ENCODE assay signal across 12 cellular contexts in genomic region chr12:57892232-57892987, GRCh38. TPM values are rescaled to one million over a fixed set of nuclear protein-coding genes. Genes with fewer than 3 reads are reported as not detected.
A peak's percentile ranks its signal among the peaks of the same experiment; 100 is the strongest.
DNase-seq lines count a peak whose midpoint lies in the region; ATAC-seq and TF ChIP-seq lines count a peak whose summit lies in the region.
"Had no signal": no experiment of that assay in that cellular context is flagged by ENCODE, and none has a peak within 500 bp of the region (broad histone marks: within the 10 kb centered on the region; RNA-seq: fewer than 3 reads in every experiment).

No MANE protein-coding gene starts in this region.

- H3F3A ChIP-seq in DOHH2 (ENCODE audit: control insufficient read depth, insufficient read depth) (peaks cover 6% of the 10 kb centered on the region; the same call in 1 of the 2 replicates), smooth muscle cell (ENCODE audit: low read depth) (peaks cover 13% of the 10 kb centered on the region), MM.1S (ENCODE audit: insufficient read depth, low read length) (peaks cover 5% of the 10 kb centered on the region; the same call in 1 of the 2 replicates)

- H3K27me3 Mint-ChIP-seq in activated T-cell treated with anti-CD3 and anti-CD28 coated beads, Interleukin-2, amount 50 U/mL, for 4 hours (ENCODE audit: low read depth), result no peaks in the 10 kb centered on the region
- H3K27me3 Mint-ChIP-seq: activated B cell treated with CpG ODN at 0.5 μM for 24 hours had no signal

- WGBS in adrenal gland, 4 donors, result 68 to 82% (median 73%) methylated on average over 9 of the region's 9 CpGs
- WGBS in smooth muscle cell (ENCODE audit: low lambda C conversion rate), result 93% methylated on average over 9 of the region's 9 CpGs

- H3K4me1 Mint-ChIP-seq in activated T-cell treated with anti-CD3 and anti-CD28 coated beads, Interleukin-2, amount 50 U/mL, for 4 hours (ENCODE audit: low read depth), result peaks cover 44% of the 10 kb centered on the region

- no peak for TF ChIP-seq POLR2A in adrenal gland (IDR thresholded peaks at IDR 0.05)

- no peaks in the 10 kb centered on the region for H3K9me3 Mint-ChIP-seq in activated T-cell treated with anti-CD3 and anti-CD28 coated beads, Interleukin-2, amount 50 U/mL, for 4 hours
- H3K9me3 Mint-ChIP-seq: activated B cell treated with CpG ODN at 0.5 μM for 24 hours, IgD-negative memory B cell had no signal

- TF ChIP-seq CTCF in DOHH2 (IDR thresholded peaks at IDR 0.05; ENCODE audit: low read depth, low read length, poor library complexity, severe bottlenecking), result no peak
- no peak for TF ChIP-seq CTCF in adrenal gland (IDR thresholded peaks at IDR 0.05)
- no peak for TF ChIP-seq CTCF in smooth muscle cell (IDR thresholded peaks at IDR 0.05; ENCODE audit: borderline replicate concordance, insufficient read depth, poor library complexity, severe bottlenecking)
- no peak for TF ChIP-seq CTCF in MM.1S (IDR thresholded peaks at IDR 0.05; ENCODE audit: low read length)

- H4K20me1 ChIP-seq in DOHH2 (ENCODE audit: control insufficient read depth, insufficient read depth, low read depth, low read length), result no peaks in the 10 kb centered on the region
- H4K20me1 ChIP-seq in smooth muscle cell (ENCODE audit: low read depth), result no peaks in the 10 kb centered on the region
- H4K20me1 ChIP-seq in MM.1S (ENCODE audit: insufficient read depth, low read length), result no peaks in the 10 kb centered on the region

- ATAC-seq in left colon, result peak; percentile 42
- no peak for ATAC-seq in activated T-cell treated with anti-CD3 and anti-CD28 coated beads, Interleukin-2, amount 50 U/mL, for 4 hours

- DNase-seq in adrenal gland (no peak), left colon (peak in 1 of 2 donors; percentile 59), smooth muscle cell (lab: John Stamatoyannopoulos, UW; ENCODE audit: unreplicated experiment) (no peak), HK-2 (ENCODE audit: unreplicated experiment) (no peak), MM.1S (no peak), NCI-H1694 treated with DMSO at 0.1 percent for 48 hours (lab: John Stamatoyannopoulos, UW) (no peak)
- DNase-seq in activated T-cell treated with anti-CD3 and anti-CD28 coated beads, Interleukin-2, amount 50 U/mL, for 4 hours, result no peak
- DNase-seq: activated B cell treated with CpG ODN at 0.5 μM for 24 hours, AML-193, NCI-H187 had no signal

- no peak overlapping the region for H2AFZ ChIP-seq in smooth muscle cell (ENCODE audit: low read depth)
- no peak overlapping the region for H2AFZ ChIP-seq in MM.1S (ENCODE audit: low read length)

- H3K9me2 ChIP-seq in DOHH2 (replicated peaks; ENCODE audit: control insufficient read depth, low read length) (no peaks in the 10 kb centered on the region), MM.1S (replicated peaks; ENCODE audit: insufficient read depth, low read length) (no peaks in the 10 kb centered on the region)

- peak overlapping the region; percentile 44 for H3K4me2 ChIP-seq in DOHH2 (ENCODE audit: low read length)
- peak overlapping the region; percentile 73 for H3K4me2 ChIP-seq in smooth muscle cell
- no peak overlapping the region for H3K4me2 ChIP-seq in MM.1S (ENCODE audit: low read depth, low read length)

- H3K4me3 ChIP-seq in DOHH2 (ENCODE audit: low read length), result no peak overlapping the region
- H3K4me3 ChIP-seq in adrenal gland, result no peak overlapping the region
- no peak overlapping the region for H3K4me3 ChIP-seq in smooth muscle cell
- no peak overlapping the region for H3K4me3 ChIP-seq in MM.1S (ENCODE audit: low read length)

- H3K79me2 ChIP-seq in DOHH2 (ENCODE audit: control insufficient read depth, low read length), result no peaks in the 10 kb centered on the region
- no peaks in the 10 kb centered on the region for H3K79me2 ChIP-seq in smooth muscle cell (ENCODE audit: low read depth)
- no peaks in the 10 kb centered on the region for H3K79me2 ChIP-seq in MM.1S (ENCODE audit: low read length)

- no peak overlapping the region for H3K4me3 Mint-ChIP-seq in activated T-cell treated with anti-CD3 and anti-CD28 coated beads, Interleukin-2, amount 50 U/mL, for 4 hours
- H3K4me3 Mint-ChIP-seq: activated B cell treated with CpG ODN at 0.5 μM for 24 hours had no signal

- no peak overlapping the region for H3K27ac ChIP-seq in DOHH2 (ENCODE audit: low read depth, low read length)
- H3K27ac ChIP-seq in adrenal gland, result peak overlapping the region in 3 of 5 donors; percentile 67 to 97 (median 76)
- H3K27ac ChIP-seq in smooth muscle cell (ENCODE audit: low read depth), result peak overlapping the region; percentile 95
- H3K27ac ChIP-seq in MM.1S (ENCODE audit: low read length), result no peak overlapping the region

- H3K36me3 Mint-ChIP-seq in activated T-cell treated with anti-CD3 and anti-CD28 coated beads, Interleukin-2, amount 50 U/mL, for 4 hours (ENCODE audit: insufficient read depth), result no peaks in the 10 kb centered on the region

- intact Hi-C loops in adrenal gland (cut with DNase I), result no loop called here
- intact Hi-C loops in left colon (cut with DNase I, micrococcal nuclease), result no loop called here

- H3K9ac ChIP-seq in smooth muscle cell (ENCODE audit: low read depth) (no peak overlapping the region), MM.1S (ENCODE audit: low read length) (no peak overlapping the region)

- peaks cover 25% of the 10 kb centered on the region for H3K27me3 ChIP-seq in DOHH2 (ENCODE audit: control insufficient read depth, low read length)
- no peaks in the 10 kb centered on the region for H3K27me3 ChIP-seq in adrenal gland
- no peaks in the 10 kb centered on the region for H3K27me3 ChIP-seq in smooth muscle cell (ENCODE audit: low read depth)
- no peaks in the 10 kb centered on the region for H3K27me3 ChIP-seq in MM.1S (replicated peaks; ENCODE audit: insufficient read depth, low read length)

- H3K4me1 ChIP-seq in DOHH2 (ENCODE audit: control insufficient read depth, low read length) (peaks cover 62% of the 10 kb centered on the region), adrenal gland (replicated peaks in 1 of 2) (peaks cover 57 to 96% of the 10 kb centered on the region in 2 donors), smooth muscle cell (ENCODE audit: low read depth) (peaks cover 57% of the 10 kb centered on the region), MM.1S (ENCODE audit: low read length) (peaks cover 33% of the 10 kb centered on the region)

- H3K9me3 ChIP-seq in DOHH2 (ENCODE audit: control insufficient read depth, insufficient read depth, low read length) (no peaks in the 10 kb centered on the region), adrenal gland (replicated peaks in 1 of 3) (no peaks in the 10 kb centered on the region), smooth muscle cell (replicated peaks; ENCODE audit: low read depth) (no peaks in the 10 kb centered on the region), MM.1S (replicated peaks; ENCODE audit: insufficient read depth, low read length) (no peaks in the 10 kb centered on the region)

- H3K36me3 ChIP-seq in DOHH2 (ENCODE audit: control insufficient read depth, low read length) (no peaks in the 10 kb centered on the region), adrenal gland (replicated peaks in 1 of 2) (no peaks in the 10 kb centered on the region), smooth muscle cell (ENCODE audit: low read depth) (no peaks in the 10 kb centered on the region), MM.1S (replicated peaks; ENCODE audit: insufficient read depth, low read length) (no peaks in the 10 kb centered on the region)

RNA-seq across cellular contexts. Expression of gene CTDSP2, which starts 45.9 kb away (rescaled TPM):
- total RNA-seq in adrenal gland (100 to 1,000 TPM in 7 of 8 donors, 10 to 100 TPM in 1; 94.7 to 275 (median 252) TPM), left colon (100 to 1,000 TPM; 152 to 254 TPM), smooth muscle cell (77.4 and 86.7 TPM in 2 replicates)
- polyA plus RNA-seq in adrenal gland (10 to 100 TPM; 42.9 to 89.6 (median 51.3) TPM), smooth muscle cell (61.7 and 62.0 TPM in 2 replicates)
- 10 to 100 TPM; 30.9 to 41.7 (median 35.3) TPM for total RNA-seq in activated T-cell treated with anti-CD3 and anti-CD28 coated beads, Interleukin-2, amount 50 U/mL, for 4 hours

RNA-seq across cellular contexts. Expression of gene ATP23, which starts 49.0 kb away (rescaled TPM):
- total RNA-seq in adrenal gland (10 to 100 TPM in 3 of 8 donors, 1 to 10 TPM in 5; 4.2 to 20.0 (median 6.7) TPM), left colon (10 to 100 TPM; 13.9 to 16.1 TPM), smooth muscle cell (2.7 and 3.9 TPM in 2 replicates)
- polyA plus RNA-seq in adrenal gland (10 to 100 TPM in 1 of 3 donors, 1 to 10 TPM in 2; 6.6 to 12.1 (median 8.4) TPM), smooth muscle cell (9.8 and 10.4 TPM in 2 replicates)
- total RNA-seq in activated T-cell treated with anti-CD3 and anti-CD28 coated beads, Interleukin-2, amount 50 U/mL, for 4 hours, result 1 to 10 TPM; 3.3 to 7.0 (median 5.9) TPM

Comparison
In these comparisons a context has a peak if more than half of its experiments do, and no peak if none do; other contexts are left out.
1. H3K27ac ChIP-seq: peak in adrenal gland (3 of 5) and smooth muscle cell (single experiment); none in DOHH2 (single experiment) and MM.1S (single experiment).